Comparison of ENCODE assay signal across 1 cellular context in genomic region chr7:105112440-105113418, GRCh38.
TF ChIP-seq lines count a peak whose summit lies in the region.

No MANE protein-coding gene starts in this region.

TF ChIP-seq in HEK293, 187 proteins besides CTCF, POLR2A, EP300 and RAD21 (continued from another document):
- TF ChIP-seq ZBTB6 (tag by site-specific recombination; IDR thresholded peaks at IDR 0.05): no peak
- no peak for TF ChIP-seq ZNF223 (tag by site-specific recombination; IDR thresholded peaks at IDR 0.05)
- TF ChIP-seq ZBTB48 (tag by site-specific recombination; IDR thresholded peaks at IDR 0.05): no peak
- TF ChIP-seq ZNF664 (tag by site-specific recombination; IDR thresholded peaks at IDR 0.05): no peak
- no peak for TF ChIP-seq ZNF513 (tag by site-specific recombination; IDR thresholded peaks at IDR 0.05)
- no peak for TF ChIP-seq ZNF423 (tag by site-specific recombination; IDR thresholded peaks at IDR 0.05)
- 0 out of 2 replicates have a peak, but pooled peaks have one; percentile 22 for TF ChIP-seq ZNF600 (tag by site-specific recombination; IDR thresholded peaks at IDR 0.05)
- TF ChIP-seq ZFHX2 (tag by site-specific recombination; conservative IDR thresholded peaks at IDR 0.05): peak; percentile 12; the same call in 1 of the 2 replicates
- TF ChIP-seq ZNF701 (tag by site-specific recombination; IDR thresholded peaks at IDR 0.05): no peak
- TF ChIP-seq ZNF626 (tag by site-specific recombination; IDR thresholded peaks at IDR 0.05): no peak
